ENCODE assay signal across 11 cellular contexts in the genomic region with DNA sequence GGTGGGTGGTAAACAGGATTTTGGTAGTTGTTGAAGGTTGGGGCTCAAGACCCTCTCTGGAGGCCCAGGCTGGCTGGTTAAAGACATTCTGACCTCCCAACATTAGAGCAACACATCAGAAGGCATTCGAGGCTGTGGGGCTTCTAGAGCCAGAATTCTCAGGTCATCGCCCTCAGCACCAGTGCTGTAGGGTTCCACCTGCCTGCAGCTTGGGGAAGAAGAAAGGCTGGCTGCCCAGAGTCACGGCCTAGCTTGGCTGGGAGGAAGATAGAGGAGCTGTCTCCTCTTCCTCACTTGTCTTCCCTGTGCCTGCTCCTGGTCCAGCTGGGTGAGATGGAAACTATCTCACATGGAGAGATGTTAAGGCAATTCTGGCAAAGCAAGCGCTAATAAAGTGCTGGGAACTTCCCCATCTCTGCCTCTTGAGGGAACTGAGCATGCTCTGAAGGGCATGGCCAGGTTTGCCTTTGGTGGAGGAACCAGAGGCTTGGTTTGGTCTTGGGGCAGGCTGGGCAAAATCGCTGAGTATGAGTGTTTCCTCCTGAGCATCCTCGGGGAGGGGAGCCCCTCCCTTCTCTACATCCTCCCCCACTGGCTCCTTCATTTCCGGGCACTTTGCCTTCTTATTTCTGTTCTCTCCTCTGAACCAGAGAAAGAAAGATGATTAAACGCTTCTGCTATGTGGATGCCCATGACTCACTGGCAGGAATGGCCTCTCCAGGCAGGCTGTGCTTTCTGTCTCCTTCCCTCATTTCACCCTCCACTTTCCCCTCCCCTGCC.
A peak's percentile ranks its signal among the peaks of the same experiment; 100 is the strongest.
DNase-seq lines count a peak whose midpoint lies in the region; ATAC-seq and TF ChIP-seq lines count a peak whose summit lies in the region.
"Had no signal": no experiment of that assay in that cellular context is flagged by ENCODE, and none has a peak within 500 bp of the region (broad histone marks: within the 10 kb centered on the region; RNA-seq: fewer than 3 reads in every experiment).

No MANE protein-coding gene starts in this region.

- H3K9me3 ChIP-seq in MG63: no peaks in the 10 kb centered on the region
- no peaks in the 10 kb centered on the region for H3K9me3 ChIP-seq in mucosa of descending colon

- ATAC-seq in mucosa of descending colon (peak; percentile 76), GM18858 (IDR thresholded peaks at IDR 0.05; ENCODE audit: unreplicated experiment) (no peak)
- ATAC-seq: stimulated activated memory B cell treated with anti-CD40 and anti-IgM and Interleukin-4, amounts not matched to agents 10 μg/mL and 1 μg/mL and 100 μg/mL, for 72 hours had no signal

- DNase-seq in A172 (ENCODE audit: low spot score): peak; percentile 97
- peak; percentile 89 for DNase-seq in MG63
- DNase-seq in epidermal melanocyte (ENCODE audit: insufficient read length, low spot score): peak; percentile 72
- DNase-seq in mucosa of descending colon: peak in 1 of 3 donors; percentile 31
- no peak for DNase-seq in stimulated activated CD4-positive, alpha-beta T cell treated with anti-CD3 and anti-CD28 coated beads, Interleukin-4, amount 100 ng/mL, for 4 hours
- DNase-seq in MV-4-11 (lab: John Stamatoyannopoulos, UW): no peak
- no peak for DNase-seq in NOMO-1 treated with dmso at 0.1 percent for 144 hours (lab: John Stamatoyannopoulos, UW; ENCODE audit: unreplicated experiment)
- DNase-seq: activated CD4-positive, alpha-beta T cell treated with anti-CD3 and anti-CD28 coated beads for 1 hour; CD4-positive, alpha-beta T cell had no signal

- intact Hi-C loops in mucosa of descending colon (cut with DNase I, micrococcal nuclease): no loop called here

- H3K36me3 ChIP-seq in MG63 (no peaks in the 10 kb centered on the region), mucosa of descending colon (ENCODE audit: low read depth) (no peaks in the 10 kb centered on the region)

- no peaks in the 10 kb centered on the region for H3K27me3 ChIP-seq in MG63

- TF ChIP-seq CTCF in mucosa of descending colon (IDR thresholded peaks at IDR 0.05): no peak

- no peak overlapping the region for H3K4me3 ChIP-seq in MG63
- no peak overlapping the region for H3K4me3 ChIP-seq in mucosa of descending colon

- H3K4me1 ChIP-seq in mucosa of descending colon (ENCODE audit: low read depth): no peaks in the 10 kb centered on the region

Comparison
In these comparisons a context has a peak if more than half of its experiments do, and no peak if none do; other contexts are left out.
1. DNase-seq: peak in A172 (single experiment), MG63 (single experiment) and epidermal melanocyte (single experiment); none in stimulated activated CD4-positive, alpha-beta T cell treated with anti-CD3 and anti-CD28 coated beads, Interleukin-4, amount 100 ng/mL, for 4 hours (0 of 2), MV-4-11 (single experiment) and NOMO-1 treated with dmso at 0.1 percent for 144 hours (single experiment).